Comparison of ENCODE assay signal across 17 cellular contexts in the genomic region with DNA sequence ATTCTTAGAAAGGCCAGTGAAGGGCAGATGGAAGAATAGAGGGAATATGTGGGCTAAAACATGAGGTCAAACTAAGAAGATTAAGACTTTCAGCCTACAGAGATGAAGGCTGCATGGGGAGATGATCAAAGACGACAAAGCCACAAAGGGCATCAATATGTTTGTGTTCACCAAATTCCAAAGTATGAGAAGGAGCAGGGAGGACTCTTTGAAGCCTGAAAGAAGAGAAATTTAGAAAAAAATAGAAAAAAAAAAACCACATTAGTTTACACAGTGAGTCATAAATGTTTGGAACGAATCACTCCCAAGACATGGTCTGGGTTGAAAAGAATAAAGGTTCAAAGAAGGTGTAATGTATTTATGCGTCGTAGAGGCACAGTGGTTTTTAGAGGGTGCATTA.
"Had no signal": no experiment of that assay in that cellular context is flagged by ENCODE, and none has a peak within 500 bp of the region (broad histone marks: within the 10 kb centered on the region; RNA-seq: fewer than 3 reads in every experiment).

No MANE protein-coding gene starts in this region.

- H3K4me1 ChIP-seq: gastrocnemius medialis had no signal

- H3K4me3 Mint-ChIP-seq: activated B cell treated with CpG ODN at 0.5 μM for 24 hours; activated CD4-positive, alpha-beta T cell treated with anti-CD3 and anti-CD28 coated beads, Interleukin-2, amount 10 ng/mL, durations not matched to agents 7 days and 5 days; activated naive CD8-positive, alpha-beta T cell; naive thymus-derived CD4-positive, alpha-beta T cell had no signal

- ATAC-seq: gastrocnemius medialis; naive thymus-derived CD4-positive, alpha-beta T cell; sciatic nerve had no signal

- H3K27me3 ChIP-seq: gastrocnemius medialis had no signal

- H3K27ac Mint-ChIP-seq: activated B cell treated with CpG ODN at 0.5 μM for 24 hours; activated CD4-positive, alpha-beta T cell treated with anti-CD3 and anti-CD28 coated beads, Interleukin-2, amount 10 ng/mL, durations not matched to agents 7 days and 5 days; activated naive CD8-positive, alpha-beta T cell; naive thymus-derived CD4-positive, alpha-beta T cell; progenitor cell of endocrine pancreas had no signal

- DNase-seq: activated B cell treated with CpG ODN at 0.5 μM for 24 hours; activated CD4-positive, alpha-beta T cell treated with anti-CD3 and anti-CD28 coated beads, Interleukin-2, amount 10 ng/mL, durations not matched to agents 7 days and 5 days; caudate nucleus; effector CD8-positive, alpha-beta T cell; gastrocnemius medialis; naive thymus-derived CD4-positive, alpha-beta T cell; nucleus accumbens; SK-N-SH; stimulated activated CD4-positive, alpha-beta T cell treated with anti-CD3 and anti-CD28 coated beads, Interleukin-12 subunit alpha, Interleukin-12 subunit beta, amount 100 ng/mL, for 4 hours; stimulated activated naive CD4-positive, alpha-beta T cell; trophoblast cell had no signal

- H3K4me1 Mint-ChIP-seq: activated B cell treated with CpG ODN at 0.5 μM for 24 hours; activated CD4-positive, alpha-beta T cell treated with anti-CD3 and anti-CD28 coated beads, Interleukin-2, amount 10 ng/mL, durations not matched to agents 7 days and 5 days; naive thymus-derived CD4-positive, alpha-beta T cell had no signal

- H3K9me3 ChIP-seq: gastrocnemius medialis, SK-N-SH had no signal

- H3K36me3 ChIP-seq: gastrocnemius medialis had no signal

- H3K9ac ChIP-seq: SK-N-SH had no signal

- H3K27me3 Mint-ChIP-seq: progenitor cell of endocrine pancreas had no signal

- H3K27ac ChIP-seq: coronary artery, epithelial cell of prostate, gastrocnemius medialis had no signal

- H3K4me3 ChIP-seq: coronary artery, gastrocnemius medialis, lung had no signal

- H3K36me3 Mint-ChIP-seq: naive thymus-derived CD4-positive, alpha-beta T cell had no signal

- H3K4me2 ChIP-seq: SK-N-SH had no signal
